ENCODE assay signal across 12 cellular contexts in genomic region chr14:63295991-63296630, GRCh38. TPM values are rescaled to one million over a fixed set of nuclear protein-coding genes. Genes with fewer than 3 reads are reported as not detected.
DNase-seq lines count a peak whose midpoint lies in the region; ATAC-seq and TF ChIP-seq lines count a peak whose summit lies in the region.
"Had no signal": no experiment of that assay in that cellular context is flagged by ENCODE, and none has a peak within 500 bp of the region (broad histone marks: within the 10 kb centered on the region; RNA-seq: fewer than 3 reads in every experiment).

No MANE protein-coding gene starts in this region.

- H3K4me1 Mint-ChIP-seq in activated CD8-positive, alpha-beta memory T cell treated with anti-CD3 and anti-CD28 coated beads, Interleukin-2, amount 10 ng/mL, durations not matched to agents 7 days and 5 days, result peaks cover 44% of the 10 kb centered on the region
- peaks cover 3 to 15% (median 4%) of the 10 kb centered on the region in 3 donors for H3K4me1 Mint-ChIP-seq in IgD-negative memory B cell

- H3K4me3 Mint-ChIP-seq in activated CD8-positive, alpha-beta memory T cell treated with anti-CD3 and anti-CD28 coated beads, Interleukin-2, amount 10 ng/mL, durations not matched to agents 7 days and 5 days, result peak overlapping the region; percentile 54
- peak overlapping the region; percentile 34 to 85 (median 74) for H3K4me3 Mint-ChIP-seq in IgD-negative memory B cell
- H3K4me3 Mint-ChIP-seq: activated naive CD4-positive, alpha-beta T cell treated with anti-CD3 and anti-CD28 coated beads, Interleukin-2, amount 50 U/mL, for 24 hours had no signal

- no peaks in the 10 kb centered on the region for H3K9me3 ChIP-seq in tibial artery

- H3K4me3 ChIP-seq in fibroblast of the aortic adventitia (ENCODE audit: low read depth, low read length), result no peak overlapping the region
- peak overlapping the region; percentile 40 to 44 for H3K4me3 ChIP-seq in tibial artery

- peaks cover 0 to 1% (median 0%) of the 10 kb centered on the region in 3 donors for H3K36me3 ChIP-seq in tibial artery

- H3K9me3 Mint-ChIP-seq in activated CD8-positive, alpha-beta memory T cell treated with anti-CD3 and anti-CD28 coated beads, Interleukin-2, amount 10 ng/mL, durations not matched to agents 7 days and 5 days (ENCODE audit: low read depth), result no peaks in the 10 kb centered on the region
- H3K9me3 Mint-ChIP-seq in IgD-negative memory B cell, result peaks cover 0 to 3% (median 0%) of the 10 kb centered on the region in 3 donors
- H3K9me3 Mint-ChIP-seq: activated naive CD4-positive, alpha-beta T cell treated with anti-CD3 and anti-CD28 coated beads, Interleukin-2, amount 50 U/mL, for 24 hours had no signal

- no peaks in the 10 kb centered on the region for H3K36me3 Mint-ChIP-seq in activated CD8-positive, alpha-beta memory T cell treated with anti-CD3 and anti-CD28 coated beads, Interleukin-2, amount 10 ng/mL, durations not matched to agents 7 days and 5 days
- peaks cover 4% of the 10 kb centered on the region for H3K36me3 Mint-ChIP-seq in IgD-negative memory B cell

- intact Hi-C loops in tibial artery (cut with DNase I; ENCODE audit: low total_unique reads), result no loop called here

- H3K27me3 ChIP-seq in tibial artery, result no peaks in the 10 kb centered on the region

- peaks cover 0 to 14% (median 8%) of the 10 kb centered on the region in 4 donors for H3K4me1 ChIP-seq in tibial artery

- ATAC-seq in activated CD8-positive, alpha-beta memory T cell treated with anti-CD3 and anti-CD28 coated beads, Interleukin-2, amount 10 ng/mL, durations not matched to agents 7 days and 5 days, result peak; percentile 82
- no peak for ATAC-seq in HG02642 (IDR thresholded peaks at IDR 0.05; ENCODE audit: poor library complexity, unreplicated experiment)

- peaks cover 10% of the 10 kb centered on the region for H3K27me3 Mint-ChIP-seq in activated CD8-positive, alpha-beta memory T cell treated with anti-CD3 and anti-CD28 coated beads, Interleukin-2, amount 10 ng/mL, durations not matched to agents 7 days and 5 days
- peaks cover 9% of the 10 kb centered on the region for H3K27me3 Mint-ChIP-seq in IgD-negative memory B cell

- CTCF ChIA-PET in activated CD8-positive, alpha-beta memory T cell treated with anti-CD3 and anti-CD28 coated beads, Interleukin-2, amount 10 ng/mL, durations not matched to agents 7 days and 5 days (lab: Charles Lee), result interaction anchor here (0.9 to 2.1 kb wide), 3 partner anchors 13 to 19 kb away, joined by 3 to 4 read pairs (median 4); no protein-coding TSS in a partner anchor

- H3K27ac ChIP-seq in tibial artery, result peak overlapping the region; percentile 70 to 78
- H3K27ac ChIP-seq: epithelial cell of prostate had no signal

- peak overlapping the region; percentile 81 for H3K27ac Mint-ChIP-seq in activated CD8-positive, alpha-beta memory T cell treated with anti-CD3 and anti-CD28 coated beads, Interleukin-2, amount 10 ng/mL, durations not matched to agents 7 days and 5 days
- H3K27ac Mint-ChIP-seq in IgD-negative memory B cell, result no peak overlapping the region
- H3K27ac Mint-ChIP-seq: activated naive CD4-positive, alpha-beta T cell treated with anti-CD3 and anti-CD28 coated beads, Interleukin-2, amount 50 U/mL, for 24 hours had no signal

- no peak for TF ChIP-seq CTCF in fibroblast of the aortic adventitia (IDR thresholded peaks at IDR 0.05; ENCODE audit: insufficient read depth, low read length)
- TF ChIP-seq CTCF in tibial artery (IDR thresholded peaks at IDR 0.05), result no peak

- peak; percentile 63 for DNase-seq in activated CD8-positive, alpha-beta memory T cell treated with anti-CD3 and anti-CD28 coated beads, Interleukin-2, amount 10 ng/mL, durations not matched to agents 7 days and 5 days
- no peak for DNase-seq in activated CD8-positive, alpha-beta memory T cell treated with anti-CD3 and anti-CD28 coated beads for 24 hours
- DNase-seq in fibroblast of the aortic adventitia (ENCODE audit: low read depth) (peak; percentile 60), tibial artery (no peak), DMS79 treated with DMSO at 0.1 percent for 48 hours (lab: John Stamatoyannopoulos, UW) (no peak)
- no peak for DNase-seq in stimulated activated CD8-positive, alpha-beta memory T cell treated with anti-CD3 and anti-CD28 coated beads, Interleukin-4, amount 100 ng/mL, for 48 hours

RNA-seq across cellular contexts. Expression of gene GPHB5, which starts 22.6 kb away (rescaled TPM):
- not detected for total RNA-seq in activated CD8-positive, alpha-beta memory T cell treated with anti-CD3 and anti-CD28 coated beads, Interleukin-2, amount 10 ng/mL, durations not matched to agents 7 days and 5 days
- not detected for polyA plus RNA-seq in IgD-negative memory B cell
- not detected in 2 replicates for total RNA-seq in fibroblast of the aortic adventitia (ENCODE audit: low replicate concordance)
- total RNA-seq: A673, liver had no signal
- polyA plus RNA-seq: liver had no signal

Comparison
In these comparisons a context has a peak if more than half of its experiments do, and no peak if none do; other contexts are left out.
1. DNase-seq: peak in activated CD8-positive, alpha-beta memory T cell treated with anti-CD3 and anti-CD28 coated beads, Interleukin-2, amount 10 ng/mL, durations not matched to agents 7 days and 5 days (single experiment) and fibroblast of the aortic adventitia (single experiment); none in activated CD8-positive, alpha-beta memory T cell treated with anti-CD3 and anti-CD28 coated beads for 24 hours (single experiment), tibial artery (0 of 2), DMS79 treated with DMSO at 0.1 percent for 48 hours (single experiment) and stimulated activated CD8-positive, alpha-beta memory T cell treated with anti-CD3 and anti-CD28 coated beads, Interleukin-4, amount 100 ng/mL, for 48 hours (single experiment).